Comparison of ENCODE assay signal across 31 cellular contexts in the genomic region with DNA sequence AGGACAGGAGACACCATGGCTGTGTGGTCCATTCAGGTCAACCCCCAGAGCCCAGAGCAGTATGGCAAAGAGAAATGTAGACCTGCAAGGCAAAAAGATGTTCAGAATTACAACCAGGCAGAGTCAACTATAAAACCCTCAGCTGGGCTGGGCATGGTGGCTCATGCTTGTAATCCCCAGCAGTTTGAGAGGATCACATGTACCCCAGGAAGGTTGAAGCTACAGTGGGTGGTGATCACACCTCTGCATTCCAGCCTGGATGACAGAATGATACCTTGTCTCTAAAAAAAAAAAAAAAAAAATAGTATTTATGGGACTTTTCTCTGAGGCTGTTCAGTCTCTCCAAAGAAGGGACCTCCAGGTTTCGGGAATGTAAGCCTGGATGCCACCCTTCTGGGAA. TPM values are rescaled to one million over a fixed set of nuclear protein-coding genes. Genes with fewer than 3 reads are reported as not detected.
"Had no signal": no experiment of that assay in that cellular context is flagged by ENCODE, and none has a peak within 500 bp of the region (broad histone marks: within the 10 kb centered on the region; RNA-seq: fewer than 3 reads in every experiment).

No MANE protein-coding gene starts in this region.

- DNase-seq: activated CD4-positive, alpha-beta memory T cell treated with anti-CD3 and anti-CD28 coated beads for 36 hours; activated CD4-positive, alpha-beta T cell treated with anti-CD3 and anti-CD28 coated beads for 36 hours; activated CD4-positive, alpha-beta T cell treated with anti-CD3 and anti-CD28 coated beads, Interleukin-2, amount 10 ng/mL, durations not matched to agents 24 days and 14 days; activated CD4-positive, CD25-positive, alpha-beta regulatory T cell; activated CD4-positive, CD25-positive, alpha-beta regulatory T cell treated with anti-CD3 and anti-CD28 coated beads, Interleukin-2, amount 50 U/mL, for 72 hours; activated CD8-positive, alpha-beta memory T cell treated with anti-CD3 and anti-CD28 coated beads, Interleukin-2, amount 10 ng/mL, durations not matched to agents 7 days and 5 days; activated CD8-positive, alpha-beta memory T cell treated with anti-CD3 and anti-CD28 coated beads, Interleukin-2, amount 50 U/mL, for 4 hours; activated CD8-positive, alpha-beta T cell treated with anti-CD3 and anti-CD28 coated beads, Interleukin-2, amount 10 ng/mL, durations not matched to agents 7 days and 5 days; activated effector memory CD4-positive, alpha-beta T cell treated with anti-CD3 and anti-CD28 coated beads, Interleukin-2, amount 50 U/mL, for 16 hours; activated naive CD4-positive, alpha-beta T cell treated with anti-CD3 and anti-CD28 coated beads for 36 hours; activated naive CD8-positive, alpha-beta T cell treated with anti-CD3 and anti-CD28 coated beads for 36 hours; activated naive CD8-positive, alpha-beta T cell treated with anti-CD3 and anti-CD28 coated beads, Interleukin-2, amount 50 U/mL, for 24 hours; activated T-cell treated with anti-CD3 and anti-CD28 coated beads, Interleukin-2, amount 50 U/mL, for 1 hour; activated T-cell treated with anti-CD3 and anti-CD28 coated beads, Interleukin-2, amount 50 U/mL, for 48 hours; brain microvascular endothelial cell; cortex of kidney; dermis blood vessel endothelial cell; effector CD4-positive, alpha-beta T cell; effector memory CD8-positive, alpha-beta T cell; erythroblast; foreskin keratinocyte; gastrocnemius medialis; glutamatergic neuron; T-helper 1 cell; T-helper 2 cell had no signal

- H3K9me3 ChIP-seq: ascending aorta, esophagus muscularis mucosa, gastrocnemius medialis had no signal

- H3K27me3 Mint-ChIP-seq: activated CD4-positive, alpha-beta memory T cell treated with anti-CD3 and anti-CD28 coated beads for 36 hours; activated CD4-positive, alpha-beta T cell treated with anti-CD3 and anti-CD28 coated beads for 36 hours; activated CD4-positive, alpha-beta T cell treated with anti-CD3 and anti-CD28 coated beads, Interleukin-2, amount 10 ng/mL, durations not matched to agents 24 days and 14 days; activated CD8-positive, alpha-beta memory T cell treated with anti-CD3 and anti-CD28 coated beads, Interleukin-2, amount 10 ng/mL, durations not matched to agents 7 days and 5 days; activated naive CD4-positive, alpha-beta T cell treated with anti-CD3 and anti-CD28 coated beads, Interleukin-2, amount 50 U/mL, for 24 hours; activated naive CD8-positive, alpha-beta T cell treated with anti-CD3 and anti-CD28 coated beads for 36 hours; activated naive CD8-positive, alpha-beta T cell treated with anti-CD3 and anti-CD28 coated beads, Interleukin-2, amount 50 U/mL, for 24 hours; effector memory CD8-positive, alpha-beta T cell had no signal

- H3K27me3 ChIP-seq: ascending aorta, brain microvascular endothelial cell, esophagus muscularis mucosa, foreskin keratinocyte, gastrocnemius medialis had no signal

- H3K36me3 ChIP-seq: ascending aorta, brain microvascular endothelial cell, esophagus muscularis mucosa, gastrocnemius medialis had no signal

- H3K4me1 ChIP-seq: ascending aorta, esophagus muscularis mucosa, foreskin keratinocyte, gastrocnemius medialis had no signal

- H3K9me3 Mint-ChIP-seq: activated CD4-positive, alpha-beta memory T cell treated with anti-CD3 and anti-CD28 coated beads for 36 hours; activated CD4-positive, alpha-beta T cell treated with anti-CD3 and anti-CD28 coated beads, Interleukin-2, amount 10 ng/mL, durations not matched to agents 24 days and 14 days; activated naive CD4-positive, alpha-beta T cell treated with anti-CD3 and anti-CD28 coated beads for 36 hours; activated naive CD4-positive, alpha-beta T cell treated with anti-CD3 and anti-CD28 coated beads, Interleukin-2, amount 50 U/mL, for 24 hours; activated naive CD8-positive, alpha-beta T cell treated with anti-CD3 and anti-CD28 coated beads for 36 hours; activated naive CD8-positive, alpha-beta T cell treated with anti-CD3 and anti-CD28 coated beads, Interleukin-2, amount 50 U/mL, for 24 hours; activated T-helper 1 cell treated with anti-CD3 and anti-CD28 coated beads, Interleukin-12 subunit alpha, Interleukin-12 subunit beta, Interleukin-2, Interleukin-4 antibody, amounts not matched to agents 30 ng/mL and 10 ng/mL and 1 ng/mL, durations not matched to agents 14 hours and 24 hours and 36 hours; activated T-helper 2 cell treated with anti-CD3 and anti-CD28 coated beads, Interferon-gamma antibody, Interleukin-2, Interleukin-4, amounts not matched to agents 10 μg/mL and 5 μg/mL and 100 μg/mL, durations not matched to agents 14 hours and 24 hours and 36 hours; effector memory CD8-positive, alpha-beta T cell had no signal

- H3K4me1 Mint-ChIP-seq: activated CD4-positive, alpha-beta T cell treated with anti-CD3 and anti-CD28 coated beads for 36 hours; activated CD8-positive, alpha-beta memory T cell treated with anti-CD3 and anti-CD28 coated beads, Interleukin-2, amount 10 ng/mL, durations not matched to agents 7 days and 5 days; activated naive CD4-positive, alpha-beta T cell treated with anti-CD3 and anti-CD28 coated beads, Interleukin-2, amount 50 U/mL, for 24 hours; activated naive CD8-positive, alpha-beta T cell treated with anti-CD3 and anti-CD28 coated beads, Interleukin-2, amount 50 U/mL, for 24 hours had no signal

- H3K4me3 Mint-ChIP-seq: activated CD4-positive, alpha-beta memory T cell treated with anti-CD3 and anti-CD28 coated beads for 36 hours; activated CD4-positive, alpha-beta T cell treated with anti-CD3 and anti-CD28 coated beads for 36 hours; activated CD4-positive, alpha-beta T cell treated with anti-CD3 and anti-CD28 coated beads, Interleukin-2, amount 10 ng/mL, durations not matched to agents 24 days and 14 days; activated CD8-positive, alpha-beta memory T cell treated with anti-CD3 and anti-CD28 coated beads, Interleukin-2, amount 10 ng/mL, durations not matched to agents 7 days and 5 days; activated CD8-positive, alpha-beta T cell treated with anti-CD3 and anti-CD28 coated beads, Interleukin-2, amount 10 ng/mL, durations not matched to agents 7 days and 5 days; activated naive CD4-positive, alpha-beta T cell treated with anti-CD3 and anti-CD28 coated beads for 36 hours; activated naive CD4-positive, alpha-beta T cell treated with anti-CD3 and anti-CD28 coated beads, Interleukin-2, amount 50 U/mL, for 24 hours; activated naive CD8-positive, alpha-beta T cell treated with anti-CD3 and anti-CD28 coated beads for 36 hours; activated naive CD8-positive, alpha-beta T cell treated with anti-CD3 and anti-CD28 coated beads, Interleukin-2, amount 50 U/mL, for 24 hours; activated T-helper 1 cell treated with anti-CD3 and anti-CD28 coated beads, Interleukin-12 subunit alpha, Interleukin-12 subunit beta, Interleukin-2, Interleukin-4 antibody, amounts not matched to agents 30 ng/mL and 10 ng/mL and 1 ng/mL, durations not matched to agents 14 hours and 24 hours and 36 hours; effector memory CD8-positive, alpha-beta T cell had no signal

- H3K36me3 Mint-ChIP-seq: activated CD4-positive, alpha-beta memory T cell treated with anti-CD3 and anti-CD28 coated beads for 36 hours; activated CD8-positive, alpha-beta memory T cell treated with anti-CD3 and anti-CD28 coated beads, Interleukin-2, amount 10 ng/mL, durations not matched to agents 7 days and 5 days; activated naive CD4-positive, alpha-beta T cell treated with anti-CD3 and anti-CD28 coated beads, Interleukin-2, amount 50 U/mL, for 24 hours; activated naive CD8-positive, alpha-beta T cell treated with anti-CD3 and anti-CD28 coated beads for 36 hours had no signal

- H3K4me3 ChIP-seq: ascending aorta, esophagus muscularis mucosa, gastrocnemius medialis had no signal

- H3K27ac ChIP-seq: ascending aorta, brain microvascular endothelial cell, esophagus muscularis mucosa, foreskin keratinocyte, gastrocnemius medialis had no signal

- ATAC-seq: activated CD4-positive, alpha-beta T cell treated with anti-CD3 and anti-CD28 coated beads for 36 hours; activated CD8-positive, alpha-beta memory T cell treated with anti-CD3 and anti-CD28 coated beads, Interleukin-2, amount 10 ng/mL, durations not matched to agents 7 days and 5 days; activated CD8-positive, alpha-beta T cell treated with anti-CD3 and anti-CD28 coated beads, Interleukin-2, amount 10 ng/mL, durations not matched to agents 7 days and 5 days; activated naive CD8-positive, alpha-beta T cell treated with anti-CD3 and anti-CD28 coated beads, Interleukin-2, amount 50 U/mL, for 24 hours; effector memory CD8-positive, alpha-beta T cell; foreskin keratinocyte; gastrocnemius medialis had no signal

- H3K27ac Mint-ChIP-seq: activated CD4-positive, alpha-beta memory T cell treated with anti-CD3 and anti-CD28 coated beads for 36 hours; activated CD4-positive, alpha-beta T cell treated with anti-CD3 and anti-CD28 coated beads, Interleukin-2, amount 10 ng/mL, durations not matched to agents 24 days and 14 days; activated CD8-positive, alpha-beta memory T cell treated with anti-CD3 and anti-CD28 coated beads, Interleukin-2, amount 10 ng/mL, durations not matched to agents 7 days and 5 days; activated CD8-positive, alpha-beta T cell treated with anti-CD3 and anti-CD28 coated beads, Interleukin-2, amount 10 ng/mL, durations not matched to agents 7 days and 5 days; activated naive CD4-positive, alpha-beta T cell treated with anti-CD3 and anti-CD28 coated beads for 36 hours; activated naive CD4-positive, alpha-beta T cell treated with anti-CD3 and anti-CD28 coated beads, Interleukin-2, amount 50 U/mL, for 24 hours; activated naive CD8-positive, alpha-beta T cell treated with anti-CD3 and anti-CD28 coated beads for 36 hours; activated naive CD8-positive, alpha-beta T cell treated with anti-CD3 and anti-CD28 coated beads, Interleukin-2, amount 50 U/mL, for 24 hours; activated T-helper 1 cell treated with anti-CD3 and anti-CD28 coated beads, Interleukin-12 subunit alpha, Interleukin-12 subunit beta, Interleukin-2, Interleukin-4 antibody, amounts not matched to agents 30 ng/mL and 10 ng/mL and 1 ng/mL, durations not matched to agents 14 hours and 24 hours and 36 hours; activated T-helper 2 cell treated with anti-CD3 and anti-CD28 coated beads, Interferon-gamma antibody, Interleukin-2, Interleukin-4, amounts not matched to agents 10 μg/mL and 5 μg/mL and 100 μg/mL, durations not matched to agents 14 hours and 24 hours and 36 hours; effector memory CD8-positive, alpha-beta T cell had no signal

RNA-seq across cellular contexts. Expression of a gene that starts 36.2 kb away (rescaled TPM):
- total RNA-seq: activated CD4-positive, alpha-beta memory T cell treated with anti-CD3 and anti-CD28 coated beads for 36 hours; activated CD4-positive, alpha-beta T cell treated with anti-CD3 and anti-CD28 coated beads for 36 hours; activated CD4-positive, alpha-beta T cell treated with anti-CD3 and anti-CD28 coated beads, Interleukin-2, amount 10 ng/mL, durations not matched to agents 24 days and 14 days; activated CD8-positive, alpha-beta memory T cell treated with anti-CD3 and anti-CD28 coated beads for 36 hours; activated CD8-positive, alpha-beta T cell treated with anti-CD3 and anti-CD28 coated beads, Interleukin-2, amount 10 ng/mL, durations not matched to agents 7 days and 5 days; activated naive CD4-positive, alpha-beta T cell treated with anti-CD3 and anti-CD28 coated beads for 36 hours; activated naive CD8-positive, alpha-beta T cell treated with anti-CD3 and anti-CD28 coated beads for 36 hours; activated T-helper 1 cell treated with anti-CD3 and anti-CD28 coated beads, Interleukin-12 subunit alpha, Interleukin-12 subunit beta, Interleukin-2, Interleukin-4 antibody, amounts not matched to agents 30 ng/mL and 10 ng/mL and 1 ng/mL, durations not matched to agents 14 hours and 24 hours and 36 hours; activated T-helper 2 cell treated with anti-CD3 and anti-CD28 coated beads, Interferon-gamma antibody, Interleukin-2, Interleukin-4, amounts not matched to agents 10 μg/mL and 5 μg/mL and 100 μg/mL, durations not matched to agents 14 hours and 24 hours and 36 hours; ascending aorta; esophagus muscularis mucosa; foreskin keratinocyte had no signal
